19 cellular contexts compared by ENCODE assay signal in the genomic region with DNA sequence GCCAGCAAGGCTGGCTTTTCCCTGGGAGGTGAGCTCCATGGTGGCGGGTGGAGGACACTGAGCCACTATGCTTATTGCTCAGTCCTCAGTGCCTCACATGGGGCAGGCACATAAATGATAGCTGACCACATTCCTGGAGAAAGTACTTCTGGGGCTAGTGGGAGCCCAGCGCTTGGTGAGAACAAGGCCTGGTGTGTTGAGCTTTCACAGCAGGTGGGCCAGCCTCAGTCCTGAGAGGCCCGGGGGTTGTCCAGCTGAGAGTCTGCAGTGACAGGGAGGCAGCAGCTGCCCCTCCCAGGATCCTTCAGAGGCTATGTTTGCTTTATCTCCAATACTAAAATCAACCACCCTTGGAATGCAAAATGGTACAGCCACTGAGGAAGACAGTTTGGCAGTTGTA.
"Had no signal": no experiment of that assay in that cellular context is flagged by ENCODE, and none has a peak within 500 bp of the region (broad histone marks: within the 10 kb centered on the region; RNA-seq: fewer than 3 reads in every experiment).

No MANE protein-coding gene starts in this region.

- H3K9me3 ChIP-seq: thoracic aorta had no signal

- H3K4me3 Mint-ChIP-seq: activated naive CD8-positive, alpha-beta T cell; brain; dendritic cell treated with granulocyte-macrophage colony-stimulating factor and Interleukin-4, amounts not matched to agents 40 ng/mL and 50 ng/mL, for 4 days; neural crest cell; stimulated activated naive CD8-positive, alpha-beta T cell treated with anti-CD3 and anti-CD28 coated beads, Interleukin-15, amount 100 ng/mL, for 72 hours had no signal

- H3K36me3 ChIP-seq: thoracic aorta had no signal

- H3K4me1 Mint-ChIP-seq: stimulated activated naive CD8-positive, alpha-beta T cell treated with anti-CD3 and anti-CD28 coated beads, Interleukin-15, amount 100 ng/mL, for 72 hours had no signal

- H3K9me3 Mint-ChIP-seq: dendritic cell treated with granulocyte-macrophage colony-stimulating factor and Interleukin-4, amounts not matched to agents 40 ng/mL and 50 ng/mL, for 4 days had no signal

- H3K9ac ChIP-seq: parathyroid adenoma had no signal

- DNase-seq: activated CD4-positive, alpha-beta T cell treated with anti-CD3 and anti-CD28 coated beads, Interleukin-2, amount 50 U/mL, for 1 hour; activated CD4-positive, CD25-positive, alpha-beta regulatory T cell; activated effector memory CD4-positive, alpha-beta T cell treated with Interleukin-2 at 50 U/mL for 16 hours; activated T-cell treated with anti-CD3 and anti-CD28 coated beads, Interleukin-2, amount 50 U/mL, for 1 hour; amygdala; erythroblast; kidney; left ventricle myocardium superior; mesenchymal stem cell; stimulated activated CD4-positive, alpha-beta T cell treated with anti-CD3 and anti-CD28 coated beads, Interleukin-15, amount 100 ng/mL, for 24 hours; stimulated activated CD4-positive, alpha-beta T cell treated with anti-CD3 and anti-CD28 coated beads, Interleukin-4, amount 100 ng/mL, for 24 hours; stimulated activated naive CD8-positive, alpha-beta T cell treated with anti-CD3 and anti-CD28 coated beads, Interleukin-15, amount 100 ng/mL, for 72 hours had no signal

- H3K4me3 ChIP-seq: hepatocyte, thoracic aorta had no signal

- H3K27ac Mint-ChIP-seq: activated naive CD8-positive, alpha-beta T cell; brain; dendritic cell treated with granulocyte-macrophage colony-stimulating factor and Interleukin-4, amounts not matched to agents 40 ng/mL and 50 ng/mL, for 4 days; stimulated activated naive CD8-positive, alpha-beta T cell treated with anti-CD3 and anti-CD28 coated beads, Interleukin-15, amount 100 ng/mL, for 72 hours had no signal

- H3K27me3 ChIP-seq: hepatocyte had no signal

- H3K36me3 Mint-ChIP-seq: activated naive CD8-positive, alpha-beta T cell; brain had no signal

- H3K27ac ChIP-seq: hepatocyte, parathyroid adenoma, thoracic aorta had no signal
